9 cellular contexts compared by ENCODE assay signal in the genomic region with DNA sequence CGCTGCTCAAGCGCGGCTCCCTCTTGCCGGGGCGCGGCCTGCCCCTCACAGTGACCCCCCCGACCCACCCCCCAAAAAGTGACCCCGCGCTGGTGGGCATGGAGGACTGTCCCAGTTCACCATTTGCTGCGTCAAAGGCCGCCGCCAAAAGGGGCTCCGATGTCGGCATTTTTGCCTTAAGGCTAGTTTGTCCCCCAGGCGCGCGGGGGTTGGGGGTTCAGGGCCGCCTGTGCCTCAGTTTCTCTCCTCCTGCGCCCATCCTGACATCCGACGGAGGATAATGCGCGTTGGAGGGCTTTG. TPM values are rescaled to one million over a fixed set of nuclear protein-coding genes. Genes with fewer than 3 reads are reported as not detected.
A peak's percentile ranks its signal among the peaks of the same experiment; 100 is the strongest.
DNase-seq lines count a peak whose midpoint lies in the region; ATAC-seq and TF ChIP-seq lines count a peak whose summit lies in the region.
"Had no signal": no experiment of that assay in that cellular context is flagged by ENCODE, and none has a peak within 500 bp of the region (broad histone marks: within the 10 kb centered on the region; RNA-seq: fewer than 3 reads in every experiment).

No MANE protein-coding gene starts in this region.

- peak overlapping the region; percentile 44 for H3K9ac ChIP-seq in ES-I3 (ENCODE audit: low read depth, low read length)
- H3K9ac ChIP-seq in fibroblast of lung (ENCODE audit: insufficient read depth, low read length), result peak overlapping the region; percentile 21
- H3K9ac ChIP-seq: KMS-11 had no signal

- H3K4me2 ChIP-seq in fibroblast of lung (ENCODE audit: extremely low read depth, insufficient read depth, low read length), result peak overlapping the region; percentile 100
- H3K4me2 ChIP-seq: KMS-11 had no signal

- H3K36me3 ChIP-seq in ES-I3 (ENCODE audit: insufficient read depth, low read length), result no peaks in the 10 kb centered on the region
- peaks cover 10% of the 10 kb centered on the region for H3K36me3 ChIP-seq in fibroblast of lung (ENCODE audit: control insufficient read depth, insufficient read depth, low read length)

- H2AFZ ChIP-seq in fibroblast of lung (ENCODE audit: low read length), result no peak overlapping the region

- H3K27ac ChIP-seq in fibroblast of lung (ENCODE audit: insufficient read depth, low read length) (peak overlapping the region; percentile 99), skin epidermis (peak overlapping the region; percentile 23 to 97 (median 91))
- H3K27ac ChIP-seq: KMS-11 had no signal

- H3K9me3 ChIP-seq in ES-I3 (ENCODE audit: control insufficient read depth, insufficient read depth, low read length) (no peaks in the 10 kb centered on the region), fibroblast of lung (ENCODE audit: control insufficient read depth, insufficient read depth, low read depth, low read length) (no peaks in the 10 kb centered on the region)

- in situ Hi-C loops in KBM-7 (cut with MboI; ENCODE audit: low pct_unique_long_range_greater_than_20kb, low sequenced_read_pairs), result no loop called here

- ATAC-seq in HG03521 (IDR thresholded peaks at IDR 0.05; ENCODE audit: unreplicated experiment), result no peak

- CTCF ChIA-PET in activated CD4-positive, alpha-beta memory T cell treated with anti-CD3 and anti-CD28 coated beads for 36 hours (lab: Charles Lee), result no interaction called here

- H3K36me3 Mint-ChIP-seq in activated CD4-positive, alpha-beta memory T cell treated with anti-CD3 and anti-CD28 coated beads for 36 hours, result peaks cover 2% of the 10 kb centered on the region

- H3K9me3 Mint-ChIP-seq in activated CD4-positive, alpha-beta memory T cell treated with anti-CD3 and anti-CD28 coated beads for 36 hours, result no peaks in the 10 kb centered on the region

- H3K27ac Mint-ChIP-seq in activated CD4-positive, alpha-beta memory T cell treated with anti-CD3 and anti-CD28 coated beads for 36 hours, result peak overlapping the region; percentile 66

- H3K27me3 ChIP-seq in fibroblast of lung (ENCODE audit: control insufficient read depth, insufficient read depth, low read length), result no peaks in the 10 kb centered on the region

- intact Hi-C loops in activated CD4-positive, alpha-beta memory T cell treated with anti-CD3 and anti-CD28 coated beads for 36 hours (cut with micrococcal nuclease), result loop anchor here (2.0 kb wide), 1 partner anchor 86 kb away; no protein-coding TSS in a partner anchor

- peak overlapping the region; percentile 79 for H3K4me3 Mint-ChIP-seq in activated CD4-positive, alpha-beta memory T cell treated with anti-CD3 and anti-CD28 coated beads for 36 hours

- H3K4me3 ChIP-seq in fibroblast of lung (replicated peaks in 1 of 4; ENCODE audit: control extremely low read depth in 1 of 4, insufficient read depth in 1 of 4, low read depth in 3 of 4, low read length in 4 of 4) (peak overlapping the region in 2 of 4 experiments; percentile 60 to 63), skin epidermis (peak overlapping the region in 6 of 7 experiments; percentile 11 to 44 (median 22))

- DNase-seq in activated CD4-positive, alpha-beta memory T cell treated with anti-CD3 and anti-CD28 coated beads for 36 hours, result no peak
- DNase-seq in fibroblast of lung (ENCODE audit: low read depth in 2 of 2), result no peak
- no peak for DNase-seq in DMS79 treated with DMSO at 0.1 percent for 48 hours (lab: John Stamatoyannopoulos, UW)
- no peak for DNase-seq in NCI-H1436 treated with DMSO at 0.1 percent for 48 hours (lab: John Stamatoyannopoulos, UW)
- no peak for DNase-seq in KBM-7

- peaks cover 21% of the 10 kb centered on the region for H3K4me1 Mint-ChIP-seq in activated CD4-positive, alpha-beta memory T cell treated with anti-CD3 and anti-CD28 coated beads for 36 hours (ENCODE audit: low read depth)

- no peaks in the 10 kb centered on the region for H4K20me1 ChIP-seq in fibroblast of lung (ENCODE audit: control insufficient read depth, extremely low read depth, insufficient read depth, low read length)

- H3K79me2 ChIP-seq in fibroblast of lung (ENCODE audit: control insufficient read depth, insufficient read depth, low read length), result peaks cover 93% of the 10 kb centered on the region

- TF ChIP-seq CTCF in fibroblast of lung (conservative IDR thresholded peaks at IDR 0.05 in 1 of 2, IDR thresholded peaks at IDR 0.05 in 1 of 2; ENCODE audit: low read depth in 1 of 2, low read length in 2 of 2), result no peak

- POLR2A ChIA-PET in activated CD4-positive, alpha-beta memory T cell treated with anti-CD3 and anti-CD28 coated beads for 36 hours (lab: Charles Lee), result no interaction called here

- peaks cover 58% of the 10 kb centered on the region for H3K27me3 Mint-ChIP-seq in activated CD4-positive, alpha-beta memory T cell treated with anti-CD3 and anti-CD28 coated beads for 36 hours

- H3K4me1 ChIP-seq in ES-I3 (ENCODE audit: insufficient read depth, low read length) (peaks cover 18% of the 10 kb centered on the region), fibroblast of lung (ENCODE audit: control insufficient read depth, extremely low read depth, insufficient read depth, low read length) (peaks cover 33% of the 10 kb centered on the region)

RNA-seq across cellular contexts. Expression of gene NFIX, which starts 17.1 kb away (rescaled TPM):
- total RNA-seq in activated CD4-positive, alpha-beta memory T cell treated with anti-CD3 and anti-CD28 coated beads for 36 hours, result 1 to 10 TPM; 1.6 to 2.0 TPM
- 55.2 and 74.8 TPM in 2 replicates for total RNA-seq in fibroblast of lung
- polyA plus RNA-seq in fibroblast of lung, result 35.7 and 75.9 TPM in 2 replicates
- 139 and 196 TPM in 2 replicates for polyA plus RNA-seq in fibroblast of lung (2012)
- polyA minus RNA-seq in fibroblast of lung (ENCODE audit: low replicate concordance), result 272 and 385 TPM in 2 replicates

RNA-seq across cellular contexts. Expression of gene DAND5, which starts 43.0 kb away (rescaled TPM):
- under 1 TPM in 1 of 2 experiments, not detected in 1; 0.12 TPM for total RNA-seq in activated CD4-positive, alpha-beta memory T cell treated with anti-CD3 and anti-CD28 coated beads for 36 hours
- not detected in 2 replicates for total RNA-seq in fibroblast of lung
- polyA plus RNA-seq in fibroblast of lung, result 0.03 TPM in 1 of 2 replicates, not detected in the other
- not detected in 2 replicates for polyA plus RNA-seq in fibroblast of lung (2012)
- not detected in 2 replicates for polyA minus RNA-seq in fibroblast of lung (ENCODE audit: low replicate concordance)

RNA-seq across cellular contexts. Expression of gene GADD45GIP1, which starts 55.3 kb away (rescaled TPM):
- 10 to 100 TPM; 31.2 to 32.6 TPM for total RNA-seq in activated CD4-positive, alpha-beta memory T cell treated with anti-CD3 and anti-CD28 coated beads for 36 hours
- total RNA-seq in fibroblast of lung, result 17.7 and 19.7 TPM in 2 replicates
- polyA plus RNA-seq in fibroblast of lung, result 19.5 and 28.2 TPM in 2 replicates
- polyA plus RNA-seq in fibroblast of lung (2012), result 51.3 and 70.6 TPM in 2 replicates
- 2.0 and 6.3 TPM in 2 replicates for polyA minus RNA-seq in fibroblast of lung (ENCODE audit: low replicate concordance)

Comparison
In these comparisons a context has a peak if more than half of its experiments do, and no peak if none do; other contexts are left out.
1. RNA of gene NFIX, which starts 17.1 kb away (total RNA-seq): 55.2 to 74.8 TPM in fibroblast of lung; 1.6 to 2.0 TPM in activated CD4-positive, alpha-beta memory T cell treated with anti-CD3 and anti-CD28 coated beads for 36 hours; every median in the first group is over 10 times any median in the second.